Comparison of ENCODE assay signal across 10 cellular contexts in the genomic region with DNA sequence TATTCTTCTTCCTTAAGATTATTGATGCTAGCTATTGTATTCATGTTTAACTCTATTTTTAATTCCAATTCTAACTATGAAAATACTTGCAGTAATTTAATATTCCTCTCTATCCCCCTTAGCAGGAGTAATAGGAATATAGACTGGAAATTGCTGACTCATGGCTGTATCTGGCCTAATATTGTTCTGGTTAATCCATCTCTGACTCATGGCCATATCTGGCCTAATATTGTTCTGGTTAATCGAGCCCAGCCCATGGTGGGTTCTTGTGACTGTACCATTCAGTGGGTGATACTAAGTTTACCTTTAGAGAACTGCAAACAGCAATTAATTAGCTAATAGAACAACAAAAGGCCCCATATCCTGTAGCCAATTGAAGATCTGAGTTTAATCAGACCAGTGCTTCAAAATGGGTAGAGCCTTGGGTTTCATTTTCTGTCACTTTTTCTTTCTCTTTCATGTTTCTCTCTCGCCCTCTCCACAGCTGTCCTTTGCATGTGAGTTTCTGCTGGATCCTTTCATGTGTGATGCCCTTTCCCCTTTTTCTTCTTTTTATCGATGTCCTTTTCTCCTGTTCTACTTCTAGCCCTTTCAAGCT. TPM values are rescaled to one million over a fixed set of nuclear protein-coding genes. Genes with fewer than 3 reads are reported as not detected.
DNase-seq lines count a peak whose midpoint lies in the region; ATAC-seq, FAIRE-seq and TF ChIP-seq lines count a peak whose summit lies in the region.
"Had no signal": no experiment of that assay in that cellular context is flagged by ENCODE, and none has a peak within 500 bp of the region (broad histone marks: within the 10 kb centered on the region; RNA-seq: fewer than 3 reads in every experiment).

No MANE protein-coding gene starts in this region.

- FAIRE-seq in keratinocyte (lab: Jason Lieb, UNC): peak; percentile 82

- no peaks in the 10 kb centered on the region for H4K20me1 ChIP-seq in keratinocyte (ENCODE audit: control insufficient read depth, extremely low read depth, insufficient read depth, low read length)

- DNase-seq in keratinocyte (ENCODE audit: low read depth, low spot score) (no peak), heart left ventricle (no peak), HT-29 (ENCODE audit: low spot score) (no peak), germinal center (ENCODE audit: low spot score) (no peak), substantia nigra (lab: John Stamatoyannopoulos, UW) (no peak)
- DNase-seq: NCI-H446 treated with DMSO at 0.1 percent for 48 hours had no signal

- H3K79me2 ChIP-seq in keratinocyte (ENCODE audit: control insufficient read depth, insufficient read depth, low read length): no peaks in the 10 kb centered on the region

- no peaks in the 10 kb centered on the region for H3K36me3 ChIP-seq in keratinocyte (ENCODE audit: control insufficient read depth in 2 of 2, extremely low read depth in 1 of 2, insufficient read depth in 2 of 2, low read length in 2 of 2)
- H3K36me3 ChIP-seq in heart left ventricle: no peaks in the 10 kb centered on the region
- H3K36me3 ChIP-seq: gastroesophageal sphincter had no signal

- TF ChIP-seq CTCF in keratinocyte (optimal IDR thresholded peaks at IDR 0.05 in 1 of 3, IDR thresholded peaks at IDR 0.05 in 1 of 3, conservative IDR thresholded peaks at IDR 0.05 in 1 of 3; ENCODE audit: extremely low read depth in 1 of 3, insufficient read depth in 2 of 3, low read length in 3 of 3): no peak
- TF ChIP-seq CTCF in heart left ventricle (IDR thresholded peaks at IDR 0.05): no peak

- ATAC-seq in GM18868 (IDR thresholded peaks at IDR 0.05; ENCODE audit: unreplicated experiment) (peak; percentile 91), GM21825 (IDR thresholded peaks at IDR 0.05; ENCODE audit: unreplicated experiment) (peak; percentile 96), HG03558 (IDR thresholded peaks at IDR 0.05; ENCODE audit: extremely low read depth, unreplicated experiment) (peak; percentile 95), heart left ventricle (no peak)
- ATAC-seq: gastroesophageal sphincter had no signal

- H3K27me3 ChIP-seq in keratinocyte (ENCODE audit: control insufficient read depth, extremely low read depth, insufficient read depth, low read length) (no peaks in the 10 kb centered on the region), heart left ventricle (no peaks in the 10 kb centered on the region)
- H3K27me3 ChIP-seq: gastroesophageal sphincter had no signal

- dilution Hi-C loops in keratinocyte (cut with MboI; ENCODE audit: extremely low pct_ligation_motif_present, low sequenced_read_pairs): no loop called here

- H3K27ac ChIP-seq in keratinocyte (ENCODE audit: control insufficient read depth, insufficient read depth, low read length) (no peak overlapping the region), heart left ventricle (no peak overlapping the region), substantia nigra (ENCODE audit: low read depth, low read length, poor library complexity, severe bottlenecking) (no peak overlapping the region)

- H3K9me1 ChIP-seq in keratinocyte (ENCODE audit: control insufficient read depth, extremely low read depth, insufficient read depth, low read length): no peaks in the 10 kb centered on the region

- H3K4me1 ChIP-seq in keratinocyte (ENCODE audit: control insufficient read depth, extremely low read depth, insufficient read depth, low read length) (peaks cover 6% of the 10 kb centered on the region), heart left ventricle (no peaks in the 10 kb centered on the region)

- intact Hi-C loops in heart left ventricle (cut with DNase I): no loop called here

- TF ChIP-seq POLR2A in heart left ventricle (IDR thresholded peaks at IDR 0.05): no peak

- H3K9ac ChIP-seq in keratinocyte (ENCODE audit: control insufficient read depth, extremely low read depth, insufficient read depth, low read length): no peak overlapping the region

- H3K4me2 ChIP-seq in keratinocyte (ENCODE audit: control insufficient read depth, extremely low read depth, insufficient read depth, low read depth, low read length): peak overlapping the region; percentile 40

- H3K9me3 ChIP-seq in keratinocyte (ENCODE audit: control insufficient read depth, low read depth, low read length): no peaks in the 10 kb centered on the region
- H3K9me3 ChIP-seq in heart left ventricle: no peaks in the 10 kb centered on the region
- H3K9me3 ChIP-seq: gastroesophageal sphincter had no signal

- H2AFZ ChIP-seq in keratinocyte (ENCODE audit: control insufficient read depth, low read length): peak overlapping the region; percentile 28

- no peak overlapping the region for H3K4me3 ChIP-seq in keratinocyte (ENCODE audit: control insufficient read depth in 2 of 3, extremely low read depth in 1 of 3, insufficient read depth in 2 of 3, low read depth in 1 of 3, low read length in 3 of 3)
- H3K4me3 ChIP-seq in heart left ventricle: no peak overlapping the region
- H3K4me3 ChIP-seq: gastroesophageal sphincter had no signal

- 78 to 86% (median 82%) methylated on average over 3 of the region's 3 CpGs for WGBS in heart left ventricle, 4 donors

RNA-seq across cellular contexts. Expression of gene SLC22A3, which starts 50.6 kb away (rescaled TPM):
- 1.8 to 3.1 TPM (median 1.9 TPM) in 3 replicates for polyA plus RNA-seq in keratinocyte
- 2.3 TPM for polyA plus RNA-seq in keratinocyte (2011; ENCODE audit: low read depth)
- polyA plus RNA-seq in keratinocyte (2011; cell fraction: cytosol; rRNA removed): 1.3 and 1.8 TPM in 2 replicates
- 6.6 and 7.0 TPM in 2 replicates for polyA plus RNA-seq in keratinocyte (2011; cell fraction: nucleus; rRNA removed)
- polyA plus RNA-seq in keratinocyte (2012; ENCODE audit: low replicate concordance): 1.6 and 7.3 TPM in 2 replicates
- 1.6 to 2.1 TPM (median 1.7 TPM) in 3 replicates for polyA minus RNA-seq in keratinocyte
- polyA minus RNA-seq in keratinocyte (2011; cell fraction: cytosol; rRNA and poly(A)+ RNA removed): 1.7 TPM
- 2.1 and 3.7 TPM in 2 replicates for polyA minus RNA-seq in keratinocyte (2011; cell fraction: nucleus; rRNA and poly(A)+ RNA removed)
- 1 to 10 TPM in 4 of 9 donors, under 1 TPM in 5; 0.45 to 3.0 (median 0.75) TPM for total RNA-seq in heart left ventricle
- polyA plus RNA-seq in heart left ventricle: under 1 TPM; 0.61 to 0.80 TPM
- 2.9 and 3.1 TPM in 2 replicates for total RNA-seq in HT-29 (2014; rRNA removed; shearing (Covaris generic))

Comparison
In these comparisons a context has a peak if more than half of its experiments do, and no peak if none do; other contexts are left out.
1. ATAC-seq: peak in GM18868 (single experiment), GM21825 (single experiment) and HG03558 (single experiment); none in heart left ventricle (0 of 4).